ENCODE assay signal across 8 cellular contexts in genomic region chr7:101814996-101815825, GRCh38. TPM values are rescaled to one million over a fixed set of nuclear protein-coding genes. Genes with fewer than 3 reads are reported as not detected.
DNase-seq lines count a peak whose midpoint lies in the region; ATAC-seq, FAIRE-seq and TF ChIP-seq lines count a peak whose summit lies in the region.

No MANE protein-coding gene starts in this region.

- POLR2A ChIA-PET in A549 (lab: Yijun Ruan, JAX) = no interaction called here

- H3K27me3 ChIP-seq in left ventricle myocardium inferior (ENCODE audit: low read depth) = no peaks in the 10 kb centered on the region

- H3K4me1 ChIP-seq in A549 = peaks cover 32% of the 10 kb centered on the region; the same call in 2 of the 3 replicates
- peaks cover 51% of the 10 kb centered on the region for H3K4me1 ChIP-seq in left ventricle myocardium inferior

- H3K27ac ChIP-seq in A549 (peak overlapping the region; percentile 99 to 100), left ventricle myocardium inferior (replicated peaks) (peak overlapping the region; percentile 82)

- peak; percentile 50 to 69 for DNase-seq in A549 (ENCODE audit: low read depth in 1 of 2, low spot score in 1 of 2)
- DNase-seq in RCC 7860 (ENCODE audit: low spot score) = peak; percentile 22
- peak; percentile 72 for DNase-seq in activated naive CD4-positive, alpha-beta T cell treated with anti-CD3 and anti-CD28 coated beads, Interleukin-2, amount 50 U/mL, for 16 hours
- DNase-seq in left ventricle myocardium inferior = peak; percentile 29
- peak; percentile 42 for DNase-seq in putamen (ENCODE audit: low spot score)
- DNase-seq in SHP77 treated with DMSO at 0.1 percent for 48 hours (lab: John Stamatoyannopoulos, UW) = no peak

- TF ChIP-seq EP300 in A549 (IDR thresholded peaks at IDR 0.05) = no peak

- no peaks in the 10 kb centered on the region for H3K36me3 ChIP-seq in left ventricle myocardium inferior

- TF ChIP-seq POLR2A in A549 (IDR thresholded peaks at IDR 0.05; ENCODE audit: low read length) (0 out of 2 replicates have a peak, but pooled peaks have one; percentile 19), GM18505 (IDR thresholded peaks at IDR 0.05; ENCODE audit: borderline replicate concordance, extremely low read depth, insufficient read depth, insufficient read length) (no peak)

- H3K4me3 ChIP-seq in A549 (peak overlapping the region; percentile 92), left ventricle myocardium inferior (peak overlapping the region; percentile 92)

- no peak for FAIRE-seq in A549 (lab: Jason Lieb, UNC)
- FAIRE-seq in RCC 7860 (lab: Jason Lieb, UNC) = no peak

- CTCF ChIA-PET in A549 (lab: Yijun Ruan, JAX) = interaction anchor here (0.6 to 1.6 kb wide), 27 partner anchors 8 to 511 kb away, joined by 3 to 10 read pairs (median 5); no protein-coding TSS in a partner anchor

- H3K4me2 ChIP-seq in A549 = peak overlapping the region; percentile 97

- peak; percentile 84 for TF ChIP-seq CTCF in A549 (IDR thresholded peaks at IDR 0.05)
- TF ChIP-seq CTCF in left ventricle myocardium inferior (IDR thresholded peaks at IDR 0.05; ENCODE audit: borderline replicate concordance) = peak; percentile 62

- 0% methylated on average over 16 of the region's 89 CpGs for WGBS in A549 (ENCODE audit: missing lambda C conversion rate)

- intact Hi-C loops in left ventricle myocardium inferior (cut with micrococcal nuclease) = loop anchor here (5.0 kb wide), 3 partner anchors 42 to 292 kb away; no protein-coding TSS in a partner anchor

- ATAC-seq in A549 (peak; percentile 44 to 63), GM18505 (IDR thresholded peaks at IDR 0.05; ENCODE audit: unreplicated experiment) (peak; percentile 36), HG03095 (IDR thresholded peaks at IDR 0.05; ENCODE audit: unreplicated experiment) (peak; percentile 42)

- no peaks in the 10 kb centered on the region for H3K9me3 ChIP-seq in A549
- H3K9me3 ChIP-seq in left ventricle myocardium inferior (replicated peaks) = no peaks in the 10 kb centered on the region

- peak in 1 of 2 experiments; percentile 65; a peak in 3 of 5 replicates for TF ChIP-seq RAD21 in A549 (conservative IDR thresholded peaks at IDR 0.05 in 1 of 2, IDR thresholded peaks at IDR 0.05 in 1 of 2)

TF ChIP-seq in A549, 52 proteins besides CTCF, POLR2A, EP300 and RAD21:
- peak in 1 of 2 experiments; percentile 82; a peak in 3 of 5 replicates for TF ChIP-seq JUN (IDR thresholded peaks at IDR 0.05)
- TF ChIP-seq EHF (CRISPR knock-in tag; IDR thresholded peaks at IDR 0.05) = no peak
- TF ChIP-seq HMGXB4 (CRISPR knock-in tag; IDR thresholded peaks at IDR 0.05; ENCODE audit: borderline replicate concordance) = 0 out of 2 replicates have a peak, but pooled peaks have one; percentile 8
- peak; percentile 81 for TF ChIP-seq SMC3 (IDR thresholded peaks at IDR 0.05)
- no peak for TF ChIP-seq HDAC2 (IDR thresholded peaks at IDR 0.05)
- TF ChIP-seq TP53 (CRISPR knock-in tag; IDR thresholded peaks at IDR 0.05) = no peak
- peak; percentile 61 for TF ChIP-seq MAX (IDR thresholded peaks at IDR 0.05)
- TF ChIP-seq MYC (IDR thresholded peaks at IDR 0.05; ENCODE audit: borderline replicate concordance, low read length) = 0 out of 2 replicates have a peak, but pooled peaks have one; percentile 1
- TF ChIP-seq REST (IDR thresholded peaks at IDR 0.05) = no peak
- TF ChIP-seq TFCP2L1 (CRISPR knock-in tag; IDR thresholded peaks at IDR 0.05) = 0 out of 2 replicates have a peak, but pooled peaks have one; percentile 18
- 0 out of 2 replicates have a peak, but pooled peaks have one; percentile 31 for TF ChIP-seq E2F6 (IDR thresholded peaks at IDR 0.05; ENCODE audit: borderline replicate concordance, low read depth)
- no peak for TF ChIP-seq ZC3H11A (IDR thresholded peaks at IDR 0.05)
- no peak for TF ChIP-seq NPAS2 (CRISPR knock-in tag; IDR thresholded peaks at IDR 0.05; ENCODE audit: borderline replicate concordance)

RNA-seq across cellular contexts. Expression of gene CUX1, which starts 2.2 kb away (rescaled TPM):
- polyA plus RNA-seq in A549 (2011; rRNA removed) (32.7 and 34.9 TPM in 2 replicates), A549 (2017; fragmentation: RNase III; extraction: RNeasy Plus Mini Kit Qiagen cat#74134 plus additional on column Dnase treatment) (32.5 to 35.3 TPM (median 33.4 TPM) in 3 replicates)
- polyA plus RNA-seq in A549 (2012; cell fraction: cytosol; rRNA removed) = 37.6 and 46.3 TPM in 2 replicates
- 33.9 and 40.4 TPM in 2 replicates for polyA plus RNA-seq in A549 (2012; cell fraction: nucleus; rRNA removed)
- 40.4 and 47.0 TPM in 2 replicates for polyA minus RNA-seq in A549 (2011; rRNA and poly(A)+ RNA removed)
- 125 TPM for total RNA-seq in left ventricle myocardium inferior
